In the genomic region with DNA sequence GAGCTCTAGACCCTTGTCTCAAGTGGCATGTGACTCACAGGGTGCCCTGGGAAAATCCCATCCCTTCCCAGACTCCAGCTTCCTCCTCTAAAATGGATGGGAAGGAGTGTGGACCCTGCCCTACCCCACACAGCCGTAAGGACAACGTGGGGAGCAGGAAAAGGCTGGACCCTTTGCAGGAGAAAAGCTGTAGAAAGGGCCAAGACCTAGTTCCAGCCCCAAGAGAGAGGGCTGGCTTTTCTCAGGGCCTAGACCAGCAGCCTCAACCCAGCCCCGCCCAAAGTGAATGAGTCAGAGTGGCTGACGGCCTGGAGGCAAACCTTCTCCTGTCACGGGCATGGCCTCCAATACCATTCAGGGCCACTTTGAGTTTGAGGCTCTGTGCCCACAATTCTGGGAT, we compare ENCODE assay signal across 8 cellular contexts. TPM values are rescaled to one million over a fixed set of nuclear protein-coding genes. Genes with fewer than 3 reads are reported as not detected.
DNase-seq lines count a peak whose midpoint lies in the region; ATAC-seq and TF ChIP-seq lines count a peak whose summit lies in the region.

No MANE protein-coding gene starts in this region.

- no peak overlapping the region for H3K4me3 ChIP-seq in CD4-positive, CD25-positive, alpha-beta regulatory T cell (ENCODE audit: low read depth, low read length)
- no peak overlapping the region for H3K4me3 ChIP-seq in A673 (ENCODE audit: low read depth, low read length, poor library complexity, severe bottlenecking)

- CTCF ChIA-PET in A673 (lab: Charles Lee) = no interaction called here

- peak overlapping the region in 1 of 3 donors; percentile 10 for H3K27ac Mint-ChIP-seq in CD4-positive, CD25-positive, alpha-beta regulatory T cell

- DNase-seq in CD4-positive, CD25-positive, alpha-beta regulatory T cell = peak in 1 of 3 donors; percentile 65
- DNase-seq in MV-4-11 (lab: John Stamatoyannopoulos, UW) (peak; percentile 83), activated T-cell treated with anti-CD3 and anti-CD28 coated beads for 4 hours (peak; percentile 14), Right ventricle myocardium inferior (ENCODE audit: missing footprints) (peak; percentile 82), A673 (ENCODE audit: low spot score) (no peak), cerebellum (ENCODE audit: low spot score) (no peak)
- peak; percentile 66 to 72 for DNase-seq in stimulated activated CD4-positive, alpha-beta T cell treated with anti-CD3 and anti-CD28 coated beads, Interleukin-2, amount 100 ng/mL, for 24 hours

- H3K27me3 Mint-ChIP-seq in CD4-positive, CD25-positive, alpha-beta regulatory T cell = no peaks in the 10 kb centered on the region

- H3K9me3 Mint-ChIP-seq in CD4-positive, CD25-positive, alpha-beta regulatory T cell = no peaks in the 10 kb centered on the region

- peak; percentile 52 to 64 for ATAC-seq in CD4-positive, CD25-positive, alpha-beta regulatory T cell (ENCODE audit: low read depth in 2 of 2)
- peak; percentile 51 for ATAC-seq in GM21786 (IDR thresholded peaks at IDR 0.05; ENCODE audit: unreplicated experiment)
- ATAC-seq in Right ventricle myocardium inferior = peak; percentile 73

- no TSS peak for BruUV-seq in A673 (replicated peaks; lab: Mats Ljungman, UMichigan)

- intact Hi-C loops in Right ventricle myocardium inferior (cut with DNase I) = no loop called here
- intact Hi-C loops in A673 (cut with micrococcal nuclease; ENCODE audit: unreplicated experiment) = no loop called here

- TF ChIP-seq CTCF in A673 (conservative IDR thresholded peaks at IDR 0.05; ENCODE audit: low read depth, low read length) = no peak

- H3K4me1 ChIP-seq in CD4-positive, CD25-positive, alpha-beta regulatory T cell (ENCODE audit: control insufficient read depth, insufficient read depth, low read length, poor library complexity, severe bottlenecking) = peaks cover 4% of the 10 kb centered on the region
- H3K4me1 ChIP-seq in A673 (ENCODE audit: insufficient read depth, low read length, poor library complexity, severe bottlenecking) = peaks cover 36% of the 10 kb centered on the region

- H3K9me3 ChIP-seq in CD4-positive, CD25-positive, alpha-beta regulatory T cell (ENCODE audit: control insufficient read depth in 2 of 2, low read length in 2 of 2) = no peaks in the 10 kb centered on the region
- no peaks in the 10 kb centered on the region for H3K9me3 ChIP-seq in A673 (ENCODE audit: low read depth, low read length, poor library complexity, severe bottlenecking)

- no peaks in the 10 kb centered on the region for H3K36me3 ChIP-seq in CD4-positive, CD25-positive, alpha-beta regulatory T cell (ENCODE audit: control insufficient read depth, insufficient read depth, low read length)
- no peaks in the 10 kb centered on the region for H3K36me3 ChIP-seq in A673 (ENCODE audit: insufficient read depth, low read length, poor library complexity, severe bottlenecking)

- peaks cover 0 to 8% (median 6%) of the 10 kb centered on the region in 4 donors for H3K4me1 Mint-ChIP-seq in CD4-positive, CD25-positive, alpha-beta regulatory T cell

- H3K4me3 Mint-ChIP-seq in CD4-positive, CD25-positive, alpha-beta regulatory T cell = no peak overlapping the region

- POLR2A ChIA-PET in A673 (lab: Charles Lee; ENCODE audit: low non-redundant PET) = no interaction called here

- H3K27me3 ChIP-seq in CD4-positive, CD25-positive, alpha-beta regulatory T cell (ENCODE audit: control insufficient read depth, insufficient read depth, low read length) = no peaks in the 10 kb centered on the region
- H3K27me3 ChIP-seq in A673 (replicated peaks; ENCODE audit: insufficient read depth, low read depth, low read length, poor library complexity) = no peaks in the 10 kb centered on the region

- no peak overlapping the region for H3K27ac ChIP-seq in CD4-positive, CD25-positive, alpha-beta regulatory T cell (ENCODE audit: insufficient read depth, low read length, poor library complexity, severe bottlenecking)
- H3K27ac ChIP-seq in A673 (ENCODE audit: low read depth, low read length, poor library complexity, severe bottlenecking) = no peak overlapping the region

- H3K36me3 Mint-ChIP-seq in CD4-positive, CD25-positive, alpha-beta regulatory T cell = no peaks in the 10 kb centered on the region

RNA-seq across cellular contexts. Expression of a gene that starts 1.1 kb away (rescaled TPM):
- total RNA-seq in CD4-positive, CD25-positive, alpha-beta regulatory T cell = 0.96 TPM
- under 1 TPM in 3 of 4 donors, not detected in 1; 0.24 to 0.74 (median 0.54) TPM for polyA plus RNA-seq in CD4-positive, CD25-positive, alpha-beta regulatory T cell
- 5.9 TPM for total RNA-seq in Right ventricle myocardium inferior
- 8.1 and 12.7 TPM in 2 replicates for total RNA-seq in A673 (2021)
- total RNA-seq in cerebellum = 1.00 TPM

RNA-seq across cellular contexts. Expression of a gene that starts 24.1 kb away (rescaled TPM):
- not detected for total RNA-seq in CD4-positive, CD25-positive, alpha-beta regulatory T cell
- under 1 TPM in 1 of 4 donors, not detected in 3; 0.48 TPM for polyA plus RNA-seq in CD4-positive, CD25-positive, alpha-beta regulatory T cell
- 460 TPM for total RNA-seq in Right ventricle myocardium inferior
- total RNA-seq in A673 (2021) = 5.8 and 9.0 TPM in 2 replicates
- total RNA-seq in cerebellum = 1.2 TPM

RNA-seq across cellular contexts. Expression of a gene that starts 53.5 kb away (rescaled TPM):
- total RNA-seq in CD4-positive, CD25-positive, alpha-beta regulatory T cell = 0.47 TPM
- polyA plus RNA-seq in CD4-positive, CD25-positive, alpha-beta regulatory T cell = under 1 TPM; 0.38 to 0.74 (median 0.64) TPM
- total RNA-seq in Right ventricle myocardium inferior = 4.3 TPM
- total RNA-seq in A673 (2021) = not detected in 2 replicates
- total RNA-seq in cerebellum = not detected

Comparison
In these comparisons a context has a peak if more than half of its experiments do, and no peak if none do; other contexts are left out.
1. DNase-seq: peak in MV-4-11 (single experiment), activated T-cell treated with anti-CD3 and anti-CD28 coated beads for 4 hours (single experiment), Right ventricle myocardium inferior (single experiment) and stimulated activated CD4-positive, alpha-beta T cell treated with anti-CD3 and anti-CD28 coated beads, Interleukin-2, amount 100 ng/mL, for 24 hours (2 of 2); none in A673 (single experiment) and cerebellum (single experiment).
2. RNA of a gene that starts 24.1 kb away (total RNA-seq): 460 TPM in Right ventricle myocardium inferior (single experiment); 5.8 to 9.0 TPM in A673, 1.2 TPM in cerebellum (single experiment) and not detected in CD4-positive, CD25-positive, alpha-beta regulatory T cell (single experiment); every median in the first group is over 10 times any median in the second.
3. Peak in every context shown above with its lines, with median percentiles within 50 percentile points of each other: ATAC-seq.